Comparison of ENCODE assay signal across 1 cellular context in the genomic region with DNA sequence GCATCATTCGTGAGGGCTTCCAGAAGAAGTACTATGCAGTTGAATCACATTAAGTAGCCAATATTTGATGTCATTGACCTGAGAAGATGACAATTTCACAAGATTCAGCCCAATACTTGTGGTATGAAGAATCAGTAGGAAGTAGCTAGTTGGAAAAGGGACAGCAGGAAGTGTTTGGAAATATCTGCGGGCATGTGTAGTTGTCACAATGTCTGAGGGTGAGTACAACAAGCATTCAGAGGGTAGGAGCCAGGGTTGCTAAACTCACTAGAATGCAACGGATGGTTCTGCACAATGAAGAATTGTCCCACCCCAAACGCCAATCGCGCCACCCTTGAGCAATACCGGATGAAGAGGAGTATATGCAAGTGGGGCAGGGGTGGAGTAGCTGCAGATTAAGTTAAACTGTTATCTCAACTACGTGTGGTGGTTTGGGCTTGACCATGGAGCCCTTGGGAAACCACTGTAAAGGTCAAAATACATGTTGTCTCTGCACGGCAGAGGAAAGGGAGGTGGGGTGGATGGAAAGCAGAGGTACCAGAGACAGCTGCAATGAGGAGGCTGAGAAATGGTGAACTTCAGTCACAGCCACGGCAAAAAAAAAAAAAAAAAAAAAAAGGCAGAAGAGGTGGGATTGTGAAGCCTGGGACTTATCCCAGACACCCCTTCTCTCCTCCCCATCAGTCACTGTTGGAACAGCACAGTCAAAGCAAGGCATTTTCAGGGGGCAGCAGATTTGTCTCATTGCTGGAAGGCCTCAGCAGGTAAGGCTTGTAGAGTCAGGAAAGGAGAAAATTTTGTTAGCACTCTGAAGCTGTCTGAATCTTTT.
TF ChIP-seq lines count a peak whose summit lies in the region.

No MANE protein-coding gene starts in this region.

TF ChIP-seq in HepG2, 621 proteins besides CTCF, POLR2A, EP300 and RAD21 (continued from another document and continues in another):
- TF ChIP-seq, protein P1, sequence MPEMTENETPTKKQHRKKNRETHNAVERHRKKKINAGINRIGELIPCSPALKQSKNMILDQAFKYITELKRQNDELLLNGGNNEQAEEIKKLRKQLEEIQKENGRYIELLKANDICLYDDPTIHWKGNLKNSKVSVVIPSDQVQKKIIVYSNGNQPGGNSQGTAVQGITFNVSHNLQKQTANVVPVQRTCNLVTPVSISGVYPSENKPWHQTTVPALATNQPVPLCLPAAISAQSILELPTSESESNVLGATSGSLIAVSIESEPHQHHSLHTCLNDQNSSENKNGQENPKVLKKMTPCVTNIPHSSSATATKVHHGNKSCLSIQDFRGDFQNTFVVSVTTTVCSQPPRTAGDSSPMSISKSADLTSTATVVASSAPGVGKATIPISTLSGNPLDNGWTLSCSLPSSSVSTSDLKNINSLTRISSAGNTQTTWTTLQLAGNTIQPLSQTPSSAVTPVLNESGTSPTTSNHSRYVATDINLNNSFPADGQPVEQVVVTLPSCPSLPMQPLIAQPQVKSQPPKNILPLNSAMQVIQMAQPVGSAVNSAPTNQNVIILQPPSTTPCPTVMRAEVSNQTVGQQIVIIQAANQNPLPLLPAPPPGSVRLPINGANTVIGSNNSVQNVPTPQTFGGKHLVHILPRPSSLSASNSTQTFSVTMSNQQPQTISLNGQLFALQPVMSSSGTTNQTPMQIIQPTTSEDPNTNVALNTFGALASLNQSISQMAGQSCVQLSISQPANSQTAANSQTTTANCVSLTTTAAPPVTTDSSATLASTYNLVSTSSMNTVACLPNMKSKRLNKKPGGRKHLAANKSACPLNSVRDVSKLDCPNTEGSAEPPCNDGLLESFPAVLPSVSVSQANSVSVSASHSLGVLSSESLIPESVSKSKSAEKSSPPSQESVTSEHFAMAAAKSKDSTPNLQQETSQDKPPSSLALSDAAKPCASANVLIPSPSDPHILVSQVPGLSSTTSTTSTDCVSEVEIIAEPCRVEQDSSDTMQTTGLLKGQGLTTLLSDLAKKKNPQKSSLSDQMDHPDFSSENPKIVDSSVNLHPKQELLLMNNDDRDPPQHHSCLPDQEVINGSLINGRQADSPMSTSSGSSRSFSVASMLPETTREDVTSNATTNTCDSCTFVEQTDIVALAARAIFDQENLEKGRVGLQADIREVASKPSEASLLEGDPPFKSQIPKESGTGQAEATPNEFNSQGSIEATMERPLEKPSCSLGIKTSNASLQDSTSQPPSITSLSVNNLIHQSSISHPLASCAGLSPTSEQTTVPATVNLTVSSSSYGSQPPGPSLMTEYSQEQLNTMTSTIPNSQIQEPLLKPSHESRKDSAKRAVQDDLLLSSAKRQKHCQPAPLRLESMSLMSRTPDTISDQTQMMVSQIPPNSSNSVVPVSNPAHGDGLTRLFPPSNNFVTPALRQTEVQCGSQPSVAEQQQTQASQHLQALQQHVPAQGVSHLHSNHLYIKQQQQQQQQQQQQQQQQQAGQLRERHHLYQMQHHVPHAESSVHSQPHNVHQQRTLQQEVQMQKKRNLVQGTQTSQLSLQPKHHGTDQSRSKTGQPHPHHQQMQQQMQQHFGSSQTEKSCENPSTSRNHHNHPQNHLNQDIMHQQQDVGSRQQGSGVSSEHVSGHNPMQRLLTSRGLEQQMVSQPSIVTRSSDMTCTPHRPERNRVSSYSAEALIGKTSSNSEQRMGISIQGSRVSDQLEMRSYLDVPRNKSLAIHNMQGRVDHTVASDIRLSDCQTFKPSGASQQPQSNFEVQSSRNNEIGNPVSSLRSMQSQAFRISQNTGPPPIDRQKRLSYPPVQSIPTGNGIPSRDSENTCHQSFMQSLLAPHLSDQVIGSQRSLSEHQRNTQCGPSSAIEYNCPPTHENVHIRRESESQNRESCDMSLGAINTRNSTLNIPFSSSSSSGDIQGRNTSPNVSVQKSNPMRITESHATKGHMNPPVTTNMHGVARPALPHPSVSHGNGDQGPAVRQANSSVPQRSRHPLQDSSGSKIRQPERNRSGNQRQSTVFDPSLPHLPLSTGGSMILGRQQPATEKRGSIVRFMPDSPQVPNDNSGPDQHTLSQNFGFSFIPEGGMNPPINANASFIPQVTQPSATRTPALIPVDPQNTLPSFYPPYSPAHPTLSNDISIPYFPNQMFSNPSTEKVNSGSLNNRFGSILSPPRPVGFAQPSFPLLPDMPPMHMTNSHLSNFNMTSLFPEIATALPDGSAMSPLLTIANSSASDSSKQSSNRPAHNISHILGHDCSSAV (CRISPR knock-in tag; IDR thresholded peaks at IDR 0.05; ENCODE audit: borderline replicate concordance), result no peak
- TF ChIP-seq PRPF4 (IDR thresholded peaks at IDR 0.05; ENCODE audit: low read depth, low read length, poor library complexity, severe bottlenecking) (no peak), THAP11 (CRISPR knock-in tag; IDR thresholded peaks at IDR 0.05) (peak; percentile 83), KLF12 (CRISPR knock-in tag; IDR thresholded peaks at IDR 0.05; ENCODE audit: borderline replicate concordance) (no peak), ZNF841 (CRISPR knock-in tag; IDR thresholded peaks at IDR 0.05; ENCODE audit: borderline replicate concordance) (peak; percentile 53; the same call in 1 of the 2 replicates), ZNF569 (CRISPR knock-in tag; IDR thresholded peaks at IDR 0.05; ENCODE audit: borderline replicate concordance) (peak; percentile 59; the same call in 1 of the 2 replicates), BRCA1 (CRISPR knock-in tag; IDR thresholded peaks at IDR 0.05) (0 out of 2 replicates have a peak, but pooled peaks have one; percentile 25), MIER2 (CRISPR knock-in tag; IDR thresholded peaks at IDR 0.05) (peak; percentile 90), HDAC2 (CRISPR knock-in tag; IDR thresholded peaks at IDR 0.05) (peak; percentile 99), ETV5 (CRISPR knock-in tag; IDR thresholded peaks at IDR 0.05; ENCODE audit: borderline replicate concordance) (peak; percentile 100), NR2F6 (IDR thresholded peaks at IDR 0.05) (peak; percentile 96), NR2F6 (CRISPR knock-in tag; IDR thresholded peaks at IDR 0.05) (peak; percentile 96), NCOA5 (CRISPR knock-in tag; IDR thresholded peaks at IDR 0.05) (no peak), PCBP2 (optimal IDR thresholded peaks at IDR 0.05; ENCODE audit: low read depth, low read length, poor library complexity, severe bottlenecking) (no peak), NFYB (CRISPR knock-in tag; IDR thresholded peaks at IDR 0.05) (peak; percentile 4; the same call in 1 of the 2 replicates), ZBTB1 (CRISPR knock-in tag; IDR thresholded peaks at IDR 0.05; ENCODE audit: borderline replicate concordance) (no peak), ZNF790 (CRISPR knock-in tag; IDR thresholded peaks at IDR 0.05; ENCODE audit: borderline replicate concordance) (no peak), PHF5A (CRISPR knock-in tag; IDR thresholded peaks at IDR 0.05; ENCODE audit: low read depth, unreplicated experiment) (peak; percentile 54), ZNF644 (CRISPR knock-in tag; IDR thresholded peaks at IDR 0.05; ENCODE audit: low read depth) (peak; percentile 100), ZNF747 (CRISPR knock-in tag; IDR thresholded peaks at IDR 0.05; ENCODE audit: borderline replicate concordance) (peak; percentile 32; the same call in 1 of the 2 replicates), FOXC1 (CRISPR knock-in tag; IDR thresholded peaks at IDR 0.05; ENCODE audit: borderline replicate concordance) (no peak), SP2 (CRISPR knock-in tag; IDR thresholded peaks at IDR 0.05) (no peak), NFIC (IDR thresholded peaks at IDR 0.05; ENCODE audit: low read length) (peak; percentile 93), CAMTA2 (CRISPR knock-in tag; IDR thresholded peaks at IDR 0.05; ENCODE audit: borderline replicate concordance) (no peak), ZNF335 (CRISPR knock-in tag; IDR thresholded peaks at IDR 0.05) (peak; percentile 60; the same call in 1 of the 2 replicates), GATA4 (IDR thresholded peaks at IDR 0.05; ENCODE audit: borderline replicate concordance, low read depth) (peak; percentile 97), NONO (IDR thresholded peaks at IDR 0.05) (no peak), NONO (CRISPR knock-in tag; conservative IDR thresholded peaks at IDR 0.05) (peak; percentile 99), TCF7 (IDR thresholded peaks at IDR 0.05; ENCODE audit: low read depth) (peak; percentile 91), ONECUT2 (CRISPR knock-in tag; IDR thresholded peaks at IDR 0.05) (peak; percentile 78), ZNF703 (CRISPR knock-in tag; IDR thresholded peaks at IDR 0.05; ENCODE audit: borderline replicate concordance) (peak; percentile 92), RNF2 (conservative IDR thresholded peaks at IDR 0.05; ENCODE audit: low read depth) (no peak), ADNP (CRISPR knock-in tag; IDR thresholded peaks at IDR 0.05) (no peak; the same call in 1 of the 2 replicates), ZNF598 (CRISPR knock-in tag; IDR thresholded peaks at IDR 0.05; ENCODE audit: borderline replicate concordance) (no peak), ZNF10 (CRISPR knock-in tag; IDR thresholded peaks at IDR 0.05; ENCODE audit: borderline replicate concordance, low read depth) (no peak), ZNF562 (CRISPR knock-in tag; IDR thresholded peaks at IDR 0.05; ENCODE audit: borderline replicate concordance) (no peak), ZBTB3 (CRISPR knock-in tag; IDR thresholded peaks at IDR 0.05; ENCODE audit: borderline replicate concordance, low read depth) (peak; percentile 93)
- TF ChIP-seq, protein P2, sequence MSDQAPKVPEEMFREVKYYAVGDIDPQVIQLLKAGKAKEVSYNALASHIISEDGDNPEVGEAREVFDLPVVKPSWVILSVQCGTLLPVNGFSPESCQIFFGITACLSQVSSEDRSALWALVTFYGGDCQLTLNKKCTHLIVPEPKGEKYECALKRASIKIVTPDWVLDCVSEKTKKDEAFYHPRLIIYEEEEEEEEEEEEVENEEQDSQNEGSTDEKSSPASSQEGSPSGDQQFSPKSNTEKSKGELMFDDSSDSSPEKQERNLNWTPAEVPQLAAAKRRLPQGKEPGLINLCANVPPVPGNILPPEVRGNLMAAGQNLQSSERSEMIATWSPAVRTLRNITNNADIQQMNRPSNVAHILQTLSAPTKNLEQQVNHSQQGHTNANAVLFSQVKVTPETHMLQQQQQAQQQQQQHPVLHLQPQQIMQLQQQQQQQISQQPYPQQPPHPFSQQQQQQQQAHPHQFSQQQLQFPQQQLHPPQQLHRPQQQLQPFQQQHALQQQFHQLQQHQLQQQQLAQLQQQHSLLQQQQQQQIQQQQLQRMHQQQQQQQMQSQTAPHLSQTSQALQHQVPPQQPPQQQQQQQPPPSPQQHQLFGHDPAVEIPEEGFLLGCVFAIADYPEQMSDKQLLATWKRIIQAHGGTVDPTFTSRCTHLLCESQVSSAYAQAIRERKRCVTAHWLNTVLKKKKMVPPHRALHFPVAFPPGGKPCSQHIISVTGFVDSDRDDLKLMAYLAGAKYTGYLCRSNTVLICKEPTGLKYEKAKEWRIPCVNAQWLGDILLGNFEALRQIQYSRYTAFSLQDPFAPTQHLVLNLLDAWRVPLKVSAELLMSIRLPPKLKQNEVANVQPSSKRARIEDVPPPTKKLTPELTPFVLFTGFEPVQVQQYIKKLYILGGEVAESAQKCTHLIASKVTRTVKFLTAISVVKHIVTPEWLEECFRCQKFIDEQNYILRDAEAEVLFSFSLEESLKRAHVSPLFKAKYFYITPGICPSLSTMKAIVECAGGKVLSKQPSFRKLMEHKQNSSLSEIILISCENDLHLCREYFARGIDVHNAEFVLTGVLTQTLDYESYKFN (CRISPR knock-in tag; conservative IDR thresholded peaks at IDR 0.05), result peak; percentile 98
- TF ChIP-seq, protein P3, sequence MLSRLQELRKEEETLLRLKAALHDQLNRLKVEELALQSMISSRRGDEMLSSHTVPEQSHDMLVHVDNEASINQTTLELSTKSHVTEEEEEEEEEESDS (CRISPR knock-in tag; IDR thresholded peaks at IDR 0.05; ENCODE audit: borderline replicate concordance), result peak; percentile 92
- TF ChIP-seq, protein P4, sequence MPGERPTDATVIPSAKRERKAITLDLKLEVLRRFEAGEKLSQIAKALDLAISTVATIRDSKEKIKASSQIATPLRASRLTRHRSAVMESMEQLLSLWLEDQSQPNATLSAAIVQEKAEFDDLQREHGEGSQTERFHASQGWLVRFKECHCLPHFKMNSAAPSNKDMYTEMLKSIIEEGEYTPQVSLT (CRISPR knock-in tag; IDR thresholded peaks at IDR 0.05; ENCODE audit: borderline replicate concordance, low read depth), result no peak
- TF ChIP-seq, protein P5, sequence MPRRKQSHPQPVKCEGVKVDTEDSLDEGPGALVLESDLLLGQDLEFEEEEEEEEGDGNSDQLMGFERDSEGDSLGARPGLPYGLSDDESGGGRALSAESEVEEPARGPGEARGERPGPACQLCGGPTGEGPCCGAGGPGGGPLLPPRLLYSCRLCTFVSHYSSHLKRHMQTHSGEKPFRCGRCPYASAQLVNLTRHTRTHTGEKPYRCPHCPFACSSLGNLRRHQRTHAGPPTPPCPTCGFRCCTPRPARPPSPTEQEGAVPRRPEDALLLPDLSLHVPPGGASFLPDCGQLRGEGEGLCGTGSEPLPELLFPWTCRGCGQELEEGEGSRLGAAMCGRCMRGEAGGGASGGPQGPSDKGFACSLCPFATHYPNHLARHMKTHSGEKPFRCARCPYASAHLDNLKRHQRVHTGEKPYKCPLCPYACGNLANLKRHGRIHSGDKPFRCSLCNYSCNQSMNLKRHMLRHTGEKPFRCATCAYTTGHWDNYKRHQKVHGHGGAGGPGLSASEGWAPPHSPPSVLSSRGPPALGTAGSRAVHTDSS (CRISPR knock-in tag; conservative IDR thresholded peaks at IDR 0.05), result no peak
- TF ChIP-seq, protein P6, sequence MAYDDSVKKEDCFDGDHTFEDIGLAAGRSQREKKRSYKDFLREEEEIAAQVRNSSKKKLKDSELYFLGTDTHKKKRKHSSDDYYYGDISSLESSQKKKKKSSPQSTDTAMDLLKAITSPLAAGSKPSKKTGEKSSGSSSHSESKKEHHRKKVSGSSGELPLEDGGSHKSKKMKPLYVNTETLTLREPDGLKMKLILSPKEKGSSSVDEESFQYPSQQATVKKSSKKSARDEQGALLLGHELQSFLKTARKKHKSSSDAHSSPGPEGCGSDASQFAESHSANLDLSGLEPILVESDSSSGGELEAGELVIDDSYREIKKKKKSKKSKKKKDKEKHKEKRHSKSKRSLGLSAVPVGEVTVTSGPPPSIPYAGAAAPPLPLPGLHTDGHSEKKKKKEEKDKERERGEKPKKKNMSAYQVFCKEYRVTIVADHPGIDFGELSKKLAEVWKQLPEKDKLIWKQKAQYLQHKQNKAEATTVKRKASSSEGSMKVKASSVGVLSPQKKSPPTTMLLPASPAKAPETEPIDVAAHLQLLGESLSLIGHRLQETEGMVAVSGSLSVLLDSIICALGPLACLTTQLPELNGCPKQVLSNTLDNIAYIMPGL (CRISPR knock-in tag; IDR thresholded peaks at IDR 0.05; ENCODE audit: borderline replicate concordance in 1 of 2, low read depth in 1 of 2), result peak; percentile 70 to 72; a peak in 3 of 4 replicates
- TF ChIP-seq, protein P7, sequence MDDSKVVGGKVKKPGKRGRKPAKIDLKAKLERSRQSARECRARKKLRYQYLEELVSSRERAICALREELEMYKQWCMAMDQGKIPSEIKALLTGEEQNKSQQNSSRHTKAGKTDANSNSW (CRISPR knock-in tag; IDR thresholded peaks at IDR 0.05; ENCODE audit: borderline replicate concordance), result no peak
